In genomic region chr1:41363632-41364320, GRCh38 we compare ENCODE assay signal across 13 cellular contexts. TPM values are rescaled to one million over a fixed set of nuclear protein-coding genes. Genes with fewer than 3 reads are reported as not detected.
A peak's percentile ranks its signal among the peaks of the same experiment; 100 is the strongest.
DNase-seq lines count a peak whose midpoint lies in the region; ATAC-seq and TF ChIP-seq lines count a peak whose summit lies in the region.
"Had no signal": no experiment of that assay in that cellular context is flagged by ENCODE, and none has a peak within 500 bp of the region (broad histone marks: within the 10 kb centered on the region; RNA-seq: fewer than 3 reads in every experiment).

No MANE protein-coding gene starts in this region.

- no peak overlapping the region for H3K27ac Mint-ChIP-seq in CD4-positive, alpha-beta T cell
- H3K27ac Mint-ChIP-seq in glutamatergic neuron (ENCODE audit: unreplicated experiment): peak overlapping the region; percentile 60

- peaks cover 36% of the 10 kb centered on the region for H3K27me3 Mint-ChIP-seq in CD4-positive, alpha-beta T cell
- peaks cover 8% of the 10 kb centered on the region for H3K27me3 Mint-ChIP-seq in glutamatergic neuron (ENCODE audit: unreplicated experiment)

- no peak for DNase-seq in CD4-positive, alpha-beta T cell
- DNase-seq in H7 (peak; percentile 24), glutamatergic neuron (no peak), osteoblast (ENCODE audit: insufficient read length, low spot score, missing footprints) (peak; percentile 91), transverse colon (no peak)
- DNase-seq: activated CD8-positive, alpha-beta memory T cell treated with anti-CD3 and anti-CD28 coated beads, Interleukin-2, amount 50 U/mL, for 4 hours; activated naive CD4-positive, alpha-beta T cell treated with anti-CD3 and anti-CD28 coated beads, Interleukin-2, amount 50 U/mL, for 16 hours; hippocampal formation; NCI-H2171 had no signal

- no peaks in the 10 kb centered on the region for H3K79me2 ChIP-seq in osteoblast (ENCODE audit: insufficient read depth, low read length)

- TF ChIP-seq EP300 in transverse colon (IDR thresholded peaks at IDR 0.05; ENCODE audit: low read depth): no peak

- H3K36me3 ChIP-seq in H7 (replicated peaks; ENCODE audit: control insufficient read depth, insufficient read depth, low read length) (no peaks in the 10 kb centered on the region), osteoblast (ENCODE audit: insufficient read depth, low read length) (no peaks in the 10 kb centered on the region), transverse colon (no peaks in the 10 kb centered on the region)
- H3K36me3 ChIP-seq: breast epithelium had no signal

- H3K4me3 Mint-ChIP-seq in CD4-positive, alpha-beta T cell: peak overlapping the region; percentile 26
- peak overlapping the region; percentile 84 for H3K4me3 Mint-ChIP-seq in glutamatergic neuron (ENCODE audit: unreplicated experiment)

- intact Hi-C loops in CD4-positive, alpha-beta T cell (cut with DNase I, micrococcal nuclease): loop anchor here in 1 of 2 experiments (2.0 to 10.0 kb wide), 6 partner anchors 17 to 1811 kb away; partner anchors contain the start of genes CFAP57, EBNA1BP2, SCMH1 and YBX1
- intact Hi-C loops in transverse colon (cut with DNase I; ENCODE audit: low total_unique reads): no loop called here

- H3K9me3 Mint-ChIP-seq in CD4-positive, alpha-beta T cell: no peaks in the 10 kb centered on the region
- peaks cover 10% of the 10 kb centered on the region for H3K9me3 Mint-ChIP-seq in glutamatergic neuron (ENCODE audit: unreplicated experiment)

- TF ChIP-seq CTCF in CD4-positive, alpha-beta T cell (IDR thresholded peaks at IDR 0.05): no peak
- no peak for TF ChIP-seq CTCF in glutamatergic neuron (IDR thresholded peaks at IDR 0.05; ENCODE audit: partially characterized antibody, unreplicated experiment)
- TF ChIP-seq CTCF in osteoblast (IDR thresholded peaks at IDR 0.05; ENCODE audit: extremely low read depth, low read depth, low read length): no peak
- TF ChIP-seq CTCF in transverse colon (IDR thresholded peaks at IDR 0.05): no peak

- H3K27me3 ChIP-seq in CD4-positive, alpha-beta T cell (ENCODE audit: control insufficient read depth, insufficient read depth, low read length): peaks cover 39% of the 10 kb centered on the region
- H3K27me3 ChIP-seq in H7 (ENCODE audit: control insufficient read depth, insufficient read depth, low read length) (peaks cover 76% of the 10 kb centered on the region), osteoblast (ENCODE audit: insufficient read depth, low read length) (peaks cover 63% of the 10 kb centered on the region), transverse colon (peaks cover 37% of the 10 kb centered on the region)

- H4K20me1 ChIP-seq in osteoblast (ENCODE audit: insufficient read depth, low read length): peaks cover 13% of the 10 kb centered on the region

- H3K4me1 ChIP-seq in osteoblast (ENCODE audit: insufficient read depth, low read length): peaks cover 3% of the 10 kb centered on the region
- H3K4me1 ChIP-seq in transverse colon: peaks cover 28 to 51% (median 43%) of the 10 kb centered on the region in 4 donors

- POLR2A ChIA-PET in CD4-positive, alpha-beta T cell (lab: Charles Lee): no interaction called here

- H3K4me2 ChIP-seq in osteoblast (ENCODE audit: insufficient read depth, low read length): no peak overlapping the region

- H3K4me3 ChIP-seq in H7 (ENCODE audit: insufficient read depth, low read depth, low read length) (no peak overlapping the region), osteoblast (ENCODE audit: insufficient read depth, low read length) (no peak overlapping the region), transverse colon (no peak overlapping the region)
- H3K4me3 ChIP-seq: breast epithelium had no signal

- ATAC-seq in CD4-positive, alpha-beta T cell (ENCODE audit: poor library complexity): no peak
- ATAC-seq in GM21526 (IDR thresholded peaks at IDR 0.05; ENCODE audit: low FRiP score, unreplicated experiment): no peak
- ATAC-seq in HG02884 (IDR thresholded peaks at IDR 0.05; ENCODE audit: unreplicated experiment): no peak

- 88 to 100% methylated on average over 1 to 3 of the region's 3 CpGs for WGBS in transverse colon (ENCODE audit: low coverage in 1 of 2), 2 donors

- CTCF ChIA-PET in CD4-positive, alpha-beta T cell (lab: Charles Lee): no interaction called here

- in situ Hi-C loops in transverse colon (cut with MboI; ENCODE audit: low pct_ligation_motif_present in 1 of 4, low pct_unique_long_range_greater_than_20kb in 1 of 4, low sequenced_read_pairs in 3 of 4): no loop called here

- no peak for TF ChIP-seq POLR2A in transverse colon (IDR thresholded peaks at IDR 0.05)

- H3K36me3 Mint-ChIP-seq in CD4-positive, alpha-beta T cell (ENCODE audit: low read depth): peaks cover 5% of the 10 kb centered on the region
- no peaks in the 10 kb centered on the region for H3K36me3 Mint-ChIP-seq in glutamatergic neuron (ENCODE audit: unreplicated experiment)

- H2AFZ ChIP-seq in osteoblast (ENCODE audit: low read length): no peak overlapping the region

- peaks cover 19% of the 10 kb centered on the region for H3K4me1 Mint-ChIP-seq in CD4-positive, alpha-beta T cell (ENCODE audit: low read depth)
- H3K4me1 Mint-ChIP-seq in glutamatergic neuron (ENCODE audit: low read depth, unreplicated experiment): peaks cover 40% of the 10 kb centered on the region

- no peaks in the 10 kb centered on the region for H3K9me3 ChIP-seq in CD4-positive, alpha-beta T cell (ENCODE audit: control insufficient read depth, low read length)
- H3K9me3 ChIP-seq in osteoblast (ENCODE audit: low read depth, low read length) (no peaks in the 10 kb centered on the region), transverse colon (no peaks in the 10 kb centered on the region)
- H3K9me3 ChIP-seq: breast epithelium had no signal

- H3K27ac ChIP-seq in CD4-positive, alpha-beta T cell (ENCODE audit: low read depth, low read length): no peak overlapping the region
- H3K27ac ChIP-seq in osteoblast (ENCODE audit: low read depth, low read length) (no peak overlapping the region), transverse colon (no peak overlapping the region)

RNA-seq across cellular contexts. Expression of gene FOXO6, which starts 2.5 kb away (rescaled TPM):
- total RNA-seq in CD4-positive, alpha-beta T cell: 1 to 10 TPM; 1.2 to 2.2 TPM
- 0.97 and 1.00 TPM in 2 replicates for total RNA-seq in H7 (2014; rRNA removed; shearing (Covaris generic))
- 11.7 TPM for total RNA-seq in glutamatergic neuron (ENCODE audit: unreplicated experiment)
- total RNA-seq in osteoblast: not detected in 2 replicates
- total RNA-seq in transverse colon: 1 to 10 TPM in 1 of 4 donors, under 1 TPM in 1, not detected in 2; 0.14 to 4.1 TPM
- total RNA-seq: T-helper 2 cell treated with Interferon-gamma antibody and Interleukin-4, amounts not matched to agents 100 ng/mL and 5 ng/mL, for 36 hours had no signal

Comparison
In these comparisons a context has a peak if more than half of its experiments do, and no peak if none do; other contexts are left out.
1. DNase-seq: peak in H7 (single experiment) and osteoblast (single experiment); none in CD4-positive, alpha-beta T cell (0 of 10), glutamatergic neuron (single experiment) and transverse colon (single experiment).